12 cellular contexts compared by ENCODE assay signal in the genomic region with DNA sequence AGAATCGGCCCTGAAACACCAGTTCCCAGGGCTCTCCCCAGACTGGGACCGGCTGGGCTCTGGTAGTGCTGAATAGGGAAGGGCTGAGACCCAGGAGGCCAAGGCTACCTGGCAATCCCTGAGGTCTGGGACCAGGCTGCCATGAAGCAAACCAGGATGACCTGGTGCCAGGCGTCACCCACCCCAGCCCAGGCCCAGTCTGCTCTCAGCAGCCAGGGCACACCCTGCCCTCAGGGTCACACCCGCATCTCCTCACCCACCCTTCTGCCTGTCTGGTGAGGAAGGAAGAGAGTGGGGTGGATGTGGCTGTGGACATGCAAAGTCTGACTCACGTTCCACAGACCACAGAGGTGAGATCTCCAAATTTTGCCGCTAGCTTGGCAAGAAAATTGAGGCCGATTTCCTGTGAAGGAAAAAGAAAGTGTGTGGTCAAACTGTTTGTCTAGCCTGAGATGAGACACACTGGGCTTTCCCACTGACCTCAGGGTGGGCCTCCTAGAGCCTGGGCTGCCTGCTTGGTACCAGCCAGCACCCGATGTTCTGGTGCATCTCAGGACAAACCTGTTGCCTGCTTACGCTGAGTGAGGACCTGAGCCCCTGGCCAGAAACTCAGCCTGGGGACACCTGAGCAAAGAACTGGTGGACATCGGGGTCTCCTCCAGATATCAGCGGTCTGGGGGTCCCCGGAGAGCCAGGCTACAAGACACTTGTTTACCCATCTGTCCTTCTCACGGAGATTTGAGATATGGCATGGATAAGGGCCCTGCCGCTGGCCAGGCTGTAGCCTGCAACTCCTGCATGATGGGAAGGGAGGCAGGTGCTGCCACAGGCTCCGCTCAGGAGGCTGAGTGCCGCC.
A peak's percentile ranks its signal among the peaks of the same experiment; 100 is the strongest.
DNase-seq lines count a peak whose midpoint lies in the region; ATAC-seq and TF ChIP-seq lines count a peak whose summit lies in the region.
"Had no signal": no experiment of that assay in that cellular context is flagged by ENCODE, and none has a peak within 500 bp of the region (broad histone marks: within the 10 kb centered on the region; RNA-seq: fewer than 3 reads in every experiment).

No MANE protein-coding gene starts in this region.

- peaks cover 16% of the 10 kb centered on the region for H3K4me1 Mint-ChIP-seq in memory B cell

- H3K27ac Mint-ChIP-seq in memory B cell: no peak overlapping the region

- no peaks in the 10 kb centered on the region for H3K27me3 ChIP-seq in BLaER1 treated with 17β-estradiol and CSF1 and Interleukin-3, amounts not matched to agents 10 nM and 100 nM
- no peaks in the 10 kb centered on the region for H3K27me3 ChIP-seq in Loucy (ENCODE audit: insufficient read depth, low read length, poor library complexity, severe bottlenecking)

- H3K79me2 ChIP-seq in Loucy (ENCODE audit: insufficient read depth, low read length): no peaks in the 10 kb centered on the region

- no peaks in the 10 kb centered on the region for H3K36me3 Mint-ChIP-seq in memory B cell

- H3K9me2 ChIP-seq in Loucy (replicated peaks; ENCODE audit: low read depth, low read length): no peaks in the 10 kb centered on the region

- H3K9me3 ChIP-seq in BLaER1 treated with 17β-estradiol and CSF1 and Interleukin-3, amounts not matched to agents 10 nM and 100 nM (replicated peaks in 1 of 11): peaks cover 0 to 5% (median 0%) of the 10 kb centered on the region in 11 experiments; a peak in 1 of 22 replicates
- no peaks in the 10 kb centered on the region for H3K9me3 ChIP-seq in Loucy (ENCODE audit: insufficient read depth, low read depth, low read length)

- H3K9ac ChIP-seq in BLaER1 treated with 17β-estradiol and CSF1 and Interleukin-3, amounts not matched to agents 10 nM and 100 nM: peak overlapping the region in 9 of 11 experiments; percentile 0 to 32 (median 17); a peak in 7 of 22 replicates
- peak overlapping the region; percentile 47 for H3K9ac ChIP-seq in Loucy (ENCODE audit: low read depth, low read length, poor library complexity, severe bottlenecking)

- peaks cover 36 to 66% (median 49%) of the 10 kb centered on the region in 10 experiments for H3K4me1 ChIP-seq in BLaER1 treated with 17β-estradiol and CSF1 and Interleukin-3, amounts not matched to agents 10 nM and 100 nM
- peaks cover 47% of the 10 kb centered on the region for H3K4me1 ChIP-seq in Loucy (ENCODE audit: insufficient read depth, low read length, poor library complexity, severe bottlenecking)

- no peaks in the 10 kb centered on the region for H3K9me3 Mint-ChIP-seq in memory B cell

- DNase-seq in activated CD8-positive, alpha-beta memory T cell treated with anti-CD3 and anti-CD28 coated beads, Interleukin-2, amount 50 U/mL, for 1 hour (ENCODE audit: extremely low read depth): peak; percentile 40
- DNase-seq in memory B cell (ENCODE audit: low spot score in 2 of 2): no peak
- DNase-seq in NCI-H1930 (lab: John Stamatoyannopoulos, UW): no peak
- DNase-seq in NCI-H82 treated with DMSO at 0.1 percent for 48 hours (lab: John Stamatoyannopoulos, UW; ENCODE audit: unreplicated experiment): no peak
- DNase-seq: Caco-2, erythroblast, KBM-7, NCI-H526 treated with DMSO at 0.1 percent for 48 hours had no signal

- no peak for TF ChIP-seq CTCF in Loucy (conservative IDR thresholded peaks at IDR 0.05; ENCODE audit: low read length)

- no peaks in the 10 kb centered on the region for H4K20me1 ChIP-seq in BLaER1 treated with 17β-estradiol and CSF1 and Interleukin-3, amounts not matched to agents 10 nM and 100 nM
- no peaks in the 10 kb centered on the region for H4K20me1 ChIP-seq in Loucy (ENCODE audit: insufficient read depth, low read length, poor library complexity, severe bottlenecking)

- H3F3A ChIP-seq in Loucy (ENCODE audit: low read depth): no peaks in the 10 kb centered on the region

- no peaks in the 10 kb centered on the region for H3K36me3 ChIP-seq in BLaER1 treated with 17β-estradiol and CSF1 and Interleukin-3, amounts not matched to agents 10 nM and 100 nM
- H3K36me3 ChIP-seq in Loucy (ENCODE audit: insufficient read depth, low read length): no peaks in the 10 kb centered on the region

- H3K27me3 Mint-ChIP-seq in memory B cell: no peaks in the 10 kb centered on the region

- no peak overlapping the region for H2AFZ ChIP-seq in Loucy (ENCODE audit: low read length)

- peak; percentile 95 for ATAC-seq in memory B cell (ENCODE audit: low read depth)
- no peak for ATAC-seq in GM18907 (IDR thresholded peaks at IDR 0.05; ENCODE audit: unreplicated experiment)
- no peak for ATAC-seq in HG03095 (IDR thresholded peaks at IDR 0.05; ENCODE audit: unreplicated experiment)

- peak overlapping the region; percentile 34 to 85 (median 71) for H3K4me2 ChIP-seq in BLaER1 treated with 17β-estradiol and CSF1 and Interleukin-3, amounts not matched to agents 10 nM and 100 nM
- peak overlapping the region; percentile 70 for H3K4me2 ChIP-seq in Loucy (ENCODE audit: low read depth, low read length, poor library complexity, severe bottlenecking)

- H3K4me3 Mint-ChIP-seq in memory B cell: no peak overlapping the region

- 0 out of 20 replicates have a peak overlapping the region, but pooled peaks of 1 of the 10 experiments have one; percentile 4 for H3K4me3 ChIP-seq in BLaER1 treated with 17β-estradiol and CSF1 and Interleukin-3, amounts not matched to agents 10 nM and 100 nM
- peak overlapping the region; percentile 42 for H3K4me3 ChIP-seq in Loucy (ENCODE audit: low read length, poor library complexity, severe bottlenecking)

- H3K27ac ChIP-seq in BLaER1 treated with 17β-estradiol and CSF1 and Interleukin-3, amounts not matched to agents 10 nM and 100 nM: peak overlapping the region in 9 of 11 experiments; percentile 29 to 57 (median 51); a peak in 17 of 22 replicates
